In the genomic region with DNA sequence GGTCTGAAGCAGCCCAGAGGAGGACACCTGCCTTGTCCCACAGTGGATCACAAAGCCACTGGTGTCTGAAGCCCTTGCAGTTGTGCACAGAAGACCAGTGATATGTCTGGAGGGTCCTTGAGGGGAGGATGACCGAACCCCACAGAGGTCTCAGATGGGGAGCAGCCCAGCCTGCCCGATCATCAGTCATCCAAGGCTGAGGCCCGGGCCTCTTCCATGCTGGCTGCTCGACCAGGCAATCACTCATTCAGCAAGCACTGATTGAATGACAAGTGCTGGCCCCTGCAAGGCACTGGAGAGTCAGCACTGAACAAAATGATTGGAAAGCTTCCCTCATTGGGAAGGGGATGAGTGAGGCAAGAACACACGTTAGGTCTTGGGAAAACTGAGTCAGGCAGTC, we compare ENCODE assay signal across 16 cellular contexts. TPM values are rescaled to one million over a fixed set of nuclear protein-coding genes. Genes with fewer than 3 reads are reported as not detected.
DNase-seq lines count a peak whose midpoint lies in the region; ATAC-seq and TF ChIP-seq lines count a peak whose summit lies in the region.
"Had no signal": no experiment of that assay in that cellular context is flagged by ENCODE, and none has a peak within 500 bp of the region (broad histone marks: within the 10 kb centered on the region; RNA-seq: fewer than 3 reads in every experiment).

No MANE protein-coding gene starts in this region.

- no peak for DNase-seq in activated T-cell treated with anti-CD3 and anti-CD28 coated beads, Interleukin-2, amount 50 U/mL, for 72 hours
- DNase-seq in activated T-cell treated with anti-CD3 and anti-CD28 coated beads for 4 hours (no peak), T-cell (no peak), esophagus muscularis mucosa (ENCODE audit: extremely low spot score) (peak; percentile 78), RWPE1 (ENCODE audit: low spot score) (no peak), endothelial cell (ENCODE audit: low spot score) (no peak), NOMO-1 treated with dmso at 0.1 percent for 144 hours (lab: John Stamatoyannopoulos, UW; ENCODE audit: unreplicated experiment) (no peak)
- no peak for DNase-seq in stimulated activated naive B cell treated with anti-CD40 and anti-IgM and Interleukin-4, amounts not matched to agents 10 μg/mL and 1 μg/mL and 100 μg/mL, for 72 hours
- DNase-seq: ACHN; dermis blood vessel endothelial cell; DMS79; NK-92 treated with Interleukin-12 subunit alpha and Interleukin-12 subunit beta, amount 100 ng/mL, for 24 hours; SHP77 treated with DMSO at 0.1 percent for 48 hours had no signal

- intact Hi-C loops in esophagus muscularis mucosa (cut with DNase I), result no loop called here

- no peak for TF ChIP-seq EP300 in esophagus muscularis mucosa (IDR thresholded peaks at IDR 0.05)

- WGBS in esophagus muscularis mucosa, result 77% methylated on average over 3 of the region's 5 CpGs

- H3K4me1 Mint-ChIP-seq in activated T-cell treated with anti-CD3 and anti-CD28 coated beads, Interleukin-2, amount 50 U/mL, for 72 hours (ENCODE audit: low read depth), result peaks cover 99% of the 10 kb centered on the region
- H3K4me1 Mint-ChIP-seq in T-cell, result peaks cover 96 to 100% (median 100%) of the 10 kb centered on the region in 3 donors
- H3K4me1 Mint-ChIP-seq in stimulated activated naive B cell treated with anti-CD40 and anti-IgM and Interleukin-4, amounts not matched to agents 10 μg/mL and 1 μg/mL and 100 μg/mL, for 72 hours, result peaks cover 63 to 89% of the 10 kb centered on the region in 2 donors
- H3K4me1 Mint-ChIP-seq in endothelial cell (ENCODE audit: unreplicated experiment), result peaks cover 18% of the 10 kb centered on the region

- peaks cover 8% of the 10 kb centered on the region in 2 donors for H3K9me3 Mint-ChIP-seq in activated T-cell treated with anti-CD3 and anti-CD28 coated beads, Interleukin-2, amount 50 U/mL, for 72 hours
- H3K9me3 Mint-ChIP-seq in T-cell (peaks cover 0 to 2% (median 0%) of the 10 kb centered on the region in 3 donors), endothelial cell (ENCODE audit: unreplicated experiment) (no peaks in the 10 kb centered on the region)
- peaks cover 2 to 7% of the 10 kb centered on the region in 2 donors for H3K9me3 Mint-ChIP-seq in stimulated activated naive B cell treated with anti-CD40 and anti-IgM and Interleukin-4, amounts not matched to agents 10 μg/mL and 1 μg/mL and 100 μg/mL, for 72 hours

- H3K27ac Mint-ChIP-seq in activated T-cell treated with anti-CD3 and anti-CD28 coated beads, Interleukin-2, amount 50 U/mL, for 72 hours, result peak overlapping the region; percentile 87
- H3K27ac Mint-ChIP-seq in T-cell (peak overlapping the region; percentile 97 to 98), endothelial cell (ENCODE audit: unreplicated experiment) (no peak overlapping the region)
- peak overlapping the region; percentile 9 for H3K27ac Mint-ChIP-seq in stimulated activated naive B cell treated with anti-CD40 and anti-IgM and Interleukin-4, amounts not matched to agents 10 μg/mL and 1 μg/mL and 100 μg/mL, for 72 hours

- TF ChIP-seq CTCF in esophagus muscularis mucosa (IDR thresholded peaks at IDR 0.05) (no peak), RWPE1 (conservative IDR thresholded peaks at IDR 0.05; ENCODE audit: low read depth) (no peak), endothelial cell (IDR thresholded peaks at IDR 0.05; ENCODE audit: unreplicated experiment) (no peak)

- ATAC-seq in activated T-cell treated with anti-CD3 and anti-CD28 coated beads, Interleukin-2, amount 50 U/mL, for 72 hours (replicated peaks in 1 of 2), result peak in 1 of 2 donors; percentile 1
- no peak for ATAC-seq in T-cell (replicated peaks in 1 of 4)
- no peak for ATAC-seq in stimulated activated naive B cell treated with anti-CD40 and anti-IgM and Interleukin-4, amounts not matched to agents 10 μg/mL and 1 μg/mL and 100 μg/mL, for 72 hours (replicated peaks)

- TF ChIP-seq POLR2A in esophagus muscularis mucosa (IDR thresholded peaks at IDR 0.05; ENCODE audit: low read depth), result no peak

- peaks cover 25 to 47% of the 10 kb centered on the region in 2 donors for H3K36me3 Mint-ChIP-seq in activated T-cell treated with anti-CD3 and anti-CD28 coated beads, Interleukin-2, amount 50 U/mL, for 72 hours (ENCODE audit: insufficient read depth in 2 of 2)
- H3K36me3 Mint-ChIP-seq in T-cell, result peaks cover 66% of the 10 kb centered on the region
- peaks cover 26 to 80% of the 10 kb centered on the region in 2 donors for H3K36me3 Mint-ChIP-seq in stimulated activated naive B cell treated with anti-CD40 and anti-IgM and Interleukin-4, amounts not matched to agents 10 μg/mL and 1 μg/mL and 100 μg/mL, for 72 hours
- H3K36me3 Mint-ChIP-seq in endothelial cell (ENCODE audit: low read depth, unreplicated experiment), result no peaks in the 10 kb centered on the region

- H3K4me3 Mint-ChIP-seq in activated T-cell treated with anti-CD3 and anti-CD28 coated beads, Interleukin-2, amount 50 U/mL, for 72 hours, result peak overlapping the region; percentile 81 to 90
- H3K4me3 Mint-ChIP-seq in T-cell (peak overlapping the region; percentile 73 to 79 (median 78)), endothelial cell (ENCODE audit: unreplicated experiment) (no peak overlapping the region)
- H3K4me3 Mint-ChIP-seq in stimulated activated naive B cell treated with anti-CD40 and anti-IgM and Interleukin-4, amounts not matched to agents 10 μg/mL and 1 μg/mL and 100 μg/mL, for 72 hours, result peak overlapping the region in 1 of 2 donors; percentile 5

- H3K27ac ChIP-seq in esophagus muscularis mucosa (replicated peaks in 1 of 4) (peak overlapping the region in 3 of 4 donors; percentile 1 to 34 (median 10)), RWPE1 (no peak overlapping the region)

- no peaks in the 10 kb centered on the region for H3K9me3 ChIP-seq in esophagus muscularis mucosa

- POLR2A ChIA-PET in T-cell (lab: Charles Lee) (interaction anchor here (0.5 to 1.8 kb wide), 5 partner anchors 8 to 184 kb away, joined by 3 to 12 read pairs (median 4); no protein-coding TSS in a partner anchor), RWPE1 (lab: Yijun Ruan, JAX; ENCODE audit: low non-redundant PET) (no interaction called here)

- H3K36me3 ChIP-seq in esophagus muscularis mucosa, result no peaks in the 10 kb centered on the region

- no peak overlapping the region for H3K4me3 ChIP-seq in esophagus muscularis mucosa
- H3K4me3 ChIP-seq: lung had no signal

- no peaks in the 10 kb centered on the region for H3K4me1 ChIP-seq in esophagus muscularis mucosa

- no peaks in the 10 kb centered on the region for H3K27me3 Mint-ChIP-seq in activated T-cell treated with anti-CD3 and anti-CD28 coated beads, Interleukin-2, amount 50 U/mL, for 72 hours (ENCODE audit: low read depth)
- H3K27me3 Mint-ChIP-seq in T-cell (no peaks in the 10 kb centered on the region), endothelial cell (ENCODE audit: unreplicated experiment) (peaks cover 5% of the 10 kb centered on the region)
- no peaks in the 10 kb centered on the region for H3K27me3 Mint-ChIP-seq in stimulated activated naive B cell treated with anti-CD40 and anti-IgM and Interleukin-4, amounts not matched to agents 10 μg/mL and 1 μg/mL and 100 μg/mL, for 72 hours

- H3K27me3 ChIP-seq in esophagus muscularis mucosa, result peaks cover 0 to 8% (median 0%) of the 10 kb centered on the region in 4 donors

- CTCF ChIA-PET in T-cell (lab: Charles Lee) (interaction anchor here in 1 of 2 donors (0.7 to 2.3 kb wide), 3 partner anchors 11 to 56 kb away, joined by 3 to 11 read pairs (median 6); partner anchors contain the start of gene PIK3R5), RWPE1 (lab: Yijun Ruan, JAX) (no interaction called here)

RNA-seq across cellular contexts. Expression of gene PIK3R5, which starts 10.5 kb away (rescaled TPM):
- total RNA-seq in activated T-cell treated with anti-CD3 and anti-CD28 coated beads, Interleukin-2, amount 50 U/mL, for 72 hours, result 10 to 100 TPM; 43.0 to 45.4 TPM
- 100 to 1,000 TPM; 118 to 210 (median 151) TPM for total RNA-seq in T-cell
- 10 to 100 TPM in 2 of 4 donors, 1 to 10 TPM in 2; 7.0 to 16.2 (median 9.6) TPM for total RNA-seq in esophagus muscularis mucosa
- 14.5 TPM for total RNA-seq in endothelial cell (ENCODE audit: unreplicated experiment)
- total RNA-seq: dermis blood vessel endothelial cell, fibroblast of lung, HT1080 had no signal
